ENCODE assay signal across 24 cellular contexts in the genomic region with DNA sequence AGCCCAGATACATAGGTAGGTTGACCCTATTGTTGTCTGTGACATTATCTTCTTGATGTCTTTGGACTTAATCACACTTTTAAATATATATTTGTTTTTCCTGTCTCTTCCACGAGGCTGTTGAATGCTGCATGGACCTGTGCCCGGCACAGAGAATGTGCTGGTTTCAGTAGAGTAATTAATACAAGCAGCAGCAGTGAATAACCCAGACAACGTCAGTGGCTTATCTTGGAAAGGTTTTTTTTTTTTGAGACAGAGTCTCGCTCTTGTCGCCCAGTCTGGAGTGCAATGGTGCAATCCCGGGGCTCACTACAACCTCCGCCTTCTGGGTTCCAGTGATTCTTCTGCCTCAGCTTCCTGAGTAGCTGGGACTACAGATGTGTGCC.
"Had no signal": no experiment of that assay in that cellular context is flagged by ENCODE, and none has a peak within 500 bp of the region (broad histone marks: within the 10 kb centered on the region; RNA-seq: fewer than 3 reads in every experiment).

No MANE protein-coding gene starts in this region.

- DNase-seq: activated B cell treated with CpG ODN at 0.5 μM for 24 hours; activated CD8-positive, alpha-beta T cell treated with anti-CD3 and anti-CD28 coated beads, Interleukin-2, amount 10 ng/mL, durations not matched to agents 7 days and 5 days; activated effector memory CD4-positive, alpha-beta T cell treated with anti-CD3 and anti-CD28 coated beads, Interleukin-2, amount 50 U/mL, for 16 hours; activated naive CD4-positive, alpha-beta T cell treated with anti-CD3 and anti-CD28 coated beads for 36 hours; activated naive CD8-positive, alpha-beta T cell treated with anti-CD3 and anti-CD28 coated beads for 36 hours; adrenal gland; body of pancreas; dorsolateral prefrontal cortex; foreskin keratinocyte; left colon; lower lobe of right lung; mesendoderm; retina; stimulated activated CD4-positive, alpha-beta T cell treated with anti-CD3 and anti-CD28 coated beads, Interleukin-15, amount 100 ng/mL, for 24 hours; stimulated activated CD4-positive, alpha-beta T cell treated with anti-CD3 and anti-CD28 coated beads, Interleukin-2, amount 100 ng/mL, for 24 hours; stimulated activated naive CD4-positive, alpha-beta T cell; T-cell; tibial artery; upper lobe of right lung had no signal

- H3K9me3 ChIP-seq: adrenal gland, body of pancreas, lower lobe of right lung, suprapubic skin, tibial artery, upper lobe of right lung had no signal

- H3K27ac ChIP-seq: adrenal gland, body of pancreas, cardiac muscle cell, coronary artery, dorsolateral prefrontal cortex, foreskin keratinocyte, hepatocyte, lower lobe of right lung, suprapubic skin, tibial artery, upper lobe of right lung had no signal

- H3K36me3 ChIP-seq: adrenal gland, cardiac muscle cell, lower lobe of right lung, suprapubic skin, tibial artery, upper lobe of right lung had no signal

- H3K4me3 ChIP-seq: adrenal gland, body of pancreas, cardiac muscle cell, coronary artery, dorsolateral prefrontal cortex, hepatocyte, lower lobe of right lung, suprapubic skin, tibial artery, upper lobe of right lung had no signal

- H3K79me2 ChIP-seq: hepatocyte had no signal

- H3K4me1 ChIP-seq: body of pancreas, foreskin keratinocyte, upper lobe of right lung had no signal

- H2AFZ ChIP-seq: hepatocyte had no signal

- ATAC-seq: activated CD8-positive, alpha-beta T cell treated with anti-CD3 and anti-CD28 coated beads, Interleukin-2, amount 10 ng/mL, durations not matched to agents 7 days and 5 days; body of pancreas; esophagus mucosa; foreskin keratinocyte; left colon; lower lobe of right lung; T-cell; upper lobe of right lung had no signal

- H3K4me2 ChIP-seq: hepatocyte had no signal

- H3K27me3 ChIP-seq: adrenal gland, body of pancreas, cardiac muscle cell, foreskin keratinocyte, suprapubic skin, upper lobe of right lung had no signal
